28 cellular contexts compared by ENCODE assay signal in genomic region chr15:101611580-101612299, GRCh38.
"Had no signal": no experiment of that assay in that cellular context is flagged by ENCODE, and none has a peak within 500 bp of the region (broad histone marks: within the 10 kb centered on the region; RNA-seq: fewer than 3 reads in every experiment).

No MANE protein-coding gene starts in this region.

- ATAC-seq: activated T-cell treated with anti-CD3 and anti-CD28 coated beads, Interleukin-2, amount 50 U/mL, for 4 hours; K562 had no signal

- H3K4me1 Mint-ChIP-seq: activated CD4-positive, alpha-beta T cell treated with anti-CD3 and anti-CD28 coated beads, Interleukin-2, amount 10 ng/mL, durations not matched to agents 7 days and 5 days had no signal

- H3K9me3 ChIP-seq: Peyer's patch, SJSA1 had no signal

- FAIRE-seq: astrocyte, K562, TTC549 had no signal

- H3K4me1 ChIP-seq: SJSA1 had no signal

- DNase-seq: activated CD4-positive, alpha-beta memory T cell treated with anti-CD3 and anti-CD28 coated beads for 36 hours; activated CD4-positive, alpha-beta T cell treated with anti-CD3 and anti-CD28 coated beads, Interleukin-2, amount 10 ng/mL, durations not matched to agents 7 days and 5 days; activated CD4-positive, CD25-positive, alpha-beta regulatory T cell; activated CD8-positive, alpha-beta memory T cell treated with anti-CD3 and anti-CD28 coated beads for 24 hours; activated effector memory CD4-positive, alpha-beta T cell treated with anti-CD3 and anti-CD28 coated beads, Interleukin-2, amount 50 U/mL, for 16 hours; activated naive CD4-positive, alpha-beta T cell treated with Interleukin-2 at 50 U/mL for 16 hours; activated T-cell treated with anti-CD3 and anti-CD28 coated beads, Interleukin-2, amount 50 U/mL, for 4 hours; amygdala; brain microvascular endothelial cell; Karpas-422; MM.1S; NCI-H1105; NCI-H1436; NCI-H1694 treated with DMSO at 0.1 percent for 48 hours; NCI-H2029 treated with DMSO at 0.1 percent for 48 hours; NCI-H510A treated with DMSO at 0.1 percent for 48 hours; NCI-H69; Peyer's patch; Right ventricle myocardium superior; T-helper 2 cell; T1000 had no signal

- H3K27me3 ChIP-seq: brain microvascular endothelial cell, cardiac muscle cell, Peyer's patch, SJSA1 had no signal

- H3K36me3 ChIP-seq: brain microvascular endothelial cell, cardiac muscle cell, Peyer's patch, SJSA1 had no signal

- H3K36me3 Mint-ChIP-seq: activated CD4-positive, alpha-beta memory T cell treated with anti-CD3 and anti-CD28 coated beads for 36 hours; activated naive CD8-positive, alpha-beta T cell had no signal

- H3K27me3 Mint-ChIP-seq: activated CD4-positive, alpha-beta memory T cell treated with anti-CD3 and anti-CD28 coated beads for 36 hours; activated CD4-positive, alpha-beta T cell treated with anti-CD3 and anti-CD28 coated beads, Interleukin-2, amount 10 ng/mL, durations not matched to agents 7 days and 5 days; activated naive CD8-positive, alpha-beta T cell had no signal

- H3K27ac Mint-ChIP-seq: activated CD4-positive, alpha-beta memory T cell treated with anti-CD3 and anti-CD28 coated beads for 36 hours; activated CD4-positive, alpha-beta T cell treated with anti-CD3 and anti-CD28 coated beads, Interleukin-2, amount 10 ng/mL, durations not matched to agents 7 days and 5 days; activated naive CD8-positive, alpha-beta T cell had no signal

- H3K9me3 Mint-ChIP-seq: activated CD4-positive, alpha-beta memory T cell treated with anti-CD3 and anti-CD28 coated beads for 36 hours; activated CD4-positive, alpha-beta T cell treated with anti-CD3 and anti-CD28 coated beads, Interleukin-2, amount 10 ng/mL, durations not matched to agents 7 days and 5 days; activated T-cell treated with anti-CD3 and anti-CD28 coated beads, Interleukin-2, amount 50 U/mL, for 4 hours had no signal

- H3K4me3 Mint-ChIP-seq: activated CD4-positive, alpha-beta memory T cell treated with anti-CD3 and anti-CD28 coated beads for 36 hours; activated CD4-positive, alpha-beta T cell treated with anti-CD3 and anti-CD28 coated beads, Interleukin-2, amount 10 ng/mL, durations not matched to agents 7 days and 5 days; activated naive CD8-positive, alpha-beta T cell; activated T-cell treated with anti-CD3 and anti-CD28 coated beads, Interleukin-2, amount 50 U/mL, for 4 hours had no signal

- H3K27ac ChIP-seq: brain microvascular endothelial cell, cardiac muscle cell, Peyer's patch, RWPE1, SJSA1 had no signal

- H3K4me3 ChIP-seq: cardiac muscle cell, K562, Peyer's patch, SJSA1 had no signal
